Comparison of ENCODE assay signal across 8 cellular contexts in the genomic region with DNA sequence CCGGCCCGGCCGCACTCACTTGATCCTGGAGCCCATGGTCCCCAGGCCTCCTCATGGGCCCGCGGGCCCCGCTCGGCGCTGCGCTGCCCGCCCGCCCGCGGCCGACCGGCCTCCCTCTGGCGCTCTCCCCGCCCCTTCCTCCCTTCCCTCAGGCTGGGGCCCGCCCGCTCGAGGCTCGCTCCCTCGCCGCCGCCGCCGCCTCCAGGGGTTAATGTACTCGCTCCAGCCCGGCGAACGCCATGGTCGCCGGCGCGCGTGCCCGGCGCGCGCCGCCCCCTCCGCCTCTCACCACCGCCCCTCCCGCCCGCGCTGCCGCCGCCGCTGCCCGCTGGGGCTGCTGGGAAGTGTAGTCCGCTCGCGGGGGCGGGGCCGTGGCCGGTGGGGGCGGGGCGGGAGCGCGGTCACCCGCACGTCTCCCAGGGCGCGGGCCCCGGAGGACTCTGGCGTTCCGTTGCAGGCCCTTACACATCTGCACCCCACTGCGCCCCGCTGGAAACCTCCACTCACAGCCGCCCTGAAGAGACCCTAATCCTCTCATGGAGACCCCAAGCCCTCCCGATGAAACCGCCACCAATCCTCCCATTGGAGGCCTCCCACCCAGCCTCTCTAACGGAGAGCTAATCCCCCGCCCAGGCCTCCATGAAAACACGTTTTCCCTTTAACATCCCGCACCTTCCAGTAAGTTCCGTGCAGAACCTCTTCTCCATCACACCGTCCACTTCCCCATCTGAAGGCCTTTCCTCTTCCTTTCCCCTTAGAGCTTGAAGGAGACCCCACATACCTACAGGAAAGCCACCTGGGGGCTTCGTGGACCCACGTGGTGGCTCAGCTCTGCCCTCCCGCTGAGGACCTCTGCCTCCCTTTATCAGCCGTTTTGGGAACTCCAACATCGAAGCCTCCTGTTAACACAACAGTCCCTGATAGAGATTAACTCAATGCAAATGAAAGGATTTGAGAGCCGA. TPM values are rescaled to one million over a fixed set of nuclear protein-coding genes. Genes with fewer than 3 reads are reported as not detected.
A peak's percentile ranks its signal among the peaks of the same experiment; 100 is the strongest.
DNase-seq lines count a peak whose midpoint lies in the region; ATAC-seq and TF ChIP-seq lines count a peak whose summit lies in the region.

A gene with protein sequence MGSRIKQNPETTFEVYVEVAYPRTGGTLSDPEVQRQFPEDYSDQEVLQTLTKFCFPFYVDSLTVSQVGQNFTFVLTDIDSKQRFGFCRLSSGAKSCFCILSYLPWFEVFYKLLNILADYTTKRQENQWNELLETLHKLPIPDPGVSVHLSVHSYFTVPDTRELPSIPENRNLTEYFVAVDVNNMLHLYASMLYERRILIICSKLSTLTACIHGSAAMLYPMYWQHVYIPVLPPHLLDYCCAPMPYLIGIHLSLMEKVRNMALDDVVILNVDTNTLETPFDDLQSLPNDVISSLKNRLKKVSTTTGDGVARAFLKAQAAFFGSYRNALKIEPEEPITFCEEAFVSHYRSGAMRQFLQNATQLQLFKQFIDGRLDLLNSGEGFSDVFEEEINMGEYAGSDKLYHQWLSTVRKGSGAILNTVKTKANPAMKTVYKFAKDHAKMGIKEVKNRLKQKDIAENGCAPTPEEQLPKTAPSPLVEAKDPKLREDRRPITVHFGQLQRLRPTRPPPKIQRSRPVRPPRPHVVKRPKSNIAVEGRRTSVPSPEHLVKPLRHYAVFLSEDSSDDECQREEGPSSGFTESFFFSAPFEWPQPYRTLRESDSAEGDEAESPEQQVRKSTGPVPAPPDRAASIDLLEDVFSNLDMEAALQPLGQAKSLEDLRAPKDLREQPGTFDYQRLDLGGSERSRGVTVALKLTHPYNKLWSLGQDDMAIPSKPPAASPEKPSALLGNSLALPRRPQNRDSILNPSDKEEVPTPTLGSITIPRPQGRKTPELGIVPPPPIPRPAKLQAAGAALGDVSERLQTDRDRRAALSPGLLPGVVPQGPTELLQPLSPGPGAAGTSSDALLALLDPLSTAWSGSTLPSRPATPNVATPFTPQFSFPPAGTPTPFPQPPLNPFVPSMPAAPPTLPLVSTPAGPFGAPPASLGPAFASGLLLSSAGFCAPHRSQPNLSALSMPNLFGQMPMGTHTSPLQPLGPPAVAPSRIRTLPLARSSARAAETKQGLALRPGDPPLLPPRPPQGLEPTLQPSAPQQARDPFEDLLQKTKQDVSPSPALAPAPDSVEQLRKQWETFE (minus strand): TSS at position 257 of the 962 bp plus-strand sequence. CDS start 221 bp downstream, at position 36.

- H3K27me3 Mint-ChIP-seq in activated CD4-positive, alpha-beta T cell treated with anti-CD3 and anti-CD28 coated beads, Interleukin-2, amount 10 ng/mL, durations not matched to agents 24 days and 14 days: peaks cover 17% of the 10 kb centered on the region

- H3K9me3 Mint-ChIP-seq in activated CD4-positive, alpha-beta T cell treated with anti-CD3 and anti-CD28 coated beads, Interleukin-2, amount 10 ng/mL, durations not matched to agents 24 days and 14 days: peaks cover 1% of the 10 kb centered on the region

- H3K4me3 Mint-ChIP-seq in activated CD4-positive, alpha-beta T cell treated with anti-CD3 and anti-CD28 coated beads, Interleukin-2, amount 10 ng/mL, durations not matched to agents 24 days and 14 days: peak within 1 kb of the TSS; percentile 81

- peak; percentile 86 for DNase-seq in AG10803 (ENCODE audit: low read depth)
- peak; percentile 85 to 89 for DNase-seq in NCI-H524 (lab: John Stamatoyannopoulos, UW)
- DNase-seq in activated CD4-positive, alpha-beta T cell treated with anti-CD3 and anti-CD28 coated beads, Interleukin-2, amount 10 ng/mL, durations not matched to agents 24 days and 14 days: peak; percentile 96
- peak; percentile 53 for DNase-seq in cortex of kidney (lab: John Stamatoyannopoulos, UW)
- DNase-seq in left lobe of liver (ENCODE audit: low spot score): peak; percentile 94
- peak; percentile 87 to 92 for DNase-seq in stimulated activated CD4-positive, alpha-beta T cell treated with anti-CD3 and anti-CD28 coated beads, Interleukin-2, amount 100 ng/mL, for 24 hours

- peak within 1 kb of the TSS; percentile 77 for H3K4me3 ChIP-seq in AG10803 (ENCODE audit: low read length)

- peaks cover 34% of the 10 kb centered on the region for H3K4me1 Mint-ChIP-seq in activated CD4-positive, alpha-beta T cell treated with anti-CD3 and anti-CD28 coated beads, Interleukin-2, amount 10 ng/mL, durations not matched to agents 24 days and 14 days

- H3K27ac Mint-ChIP-seq in activated CD4-positive, alpha-beta T cell treated with anti-CD3 and anti-CD28 coated beads, Interleukin-2, amount 10 ng/mL, durations not matched to agents 24 days and 14 days: peak within 1 kb of the TSS; percentile 75

- TF ChIP-seq CTCF in AG10803 (conservative IDR thresholded peaks at IDR 0.05; ENCODE audit: low read length): no peak

- peaks cover 10% of the 10 kb centered on the region for H3K36me3 Mint-ChIP-seq in activated CD4-positive, alpha-beta T cell treated with anti-CD3 and anti-CD28 coated beads, Interleukin-2, amount 10 ng/mL, durations not matched to agents 24 days and 14 days (ENCODE audit: low read depth)

- intact Hi-C loops in activated CD4-positive, alpha-beta T cell treated with anti-CD3 and anti-CD28 coated beads, Interleukin-2, amount 10 ng/mL, durations not matched to agents 24 days and 14 days (cut with micrococcal nuclease): loop anchor here (2.0 to 5.0 kb wide), 3 partner anchors 67 to 485 kb away; partner anchors contain the start of gene PSMB7

- ATAC-seq in GM19043 (IDR thresholded peaks at IDR 0.05; ENCODE audit: low read depth, unreplicated experiment) (peak; percentile 75), HG03354 (IDR thresholded peaks at IDR 0.05; ENCODE audit: poor library complexity, severe bottlenecking, unreplicated experiment) (peak; percentile 79), left lobe of liver (peak; percentile 95)

RNA-seq across cellular contexts. Expression of the gene that starts here (rescaled TPM):
- 22.3 and 25.2 TPM in 2 replicates for total RNA-seq in activated CD4-positive, alpha-beta T cell treated with anti-CD3 and anti-CD28 coated beads, Interleukin-2, amount 10 ng/mL, durations not matched to agents 24 days and 14 days
- 15.5 TPM for total RNA-seq in left lobe of liver

Comparison
In these comparisons a context has a peak if more than half of its experiments do, and no peak if none do; other contexts are left out.
1. Peak in every context shown above with its lines: DNase-seq, ATAC-seq and H3K4me3 ChIP-seq.